Comparison of ENCODE assay signal across 2 cellular contexts in genomic region chr14:103869406-103870143, GRCh38.
TF ChIP-seq lines count a peak whose summit lies in the region.

No MANE protein-coding gene starts in this region.

TF ChIP-seq in IMR-90, 13 proteins besides CTCF, POLR2A, EP300 and RAD21:
- TF ChIP-seq SMC3 (IDR thresholded peaks at IDR 0.05; ENCODE audit: low read depth, low read length): no peak
- TF ChIP-seq MAFK (IDR thresholded peaks at IDR 0.05; ENCODE audit: low read depth, low read length): no peak
- TF ChIP-seq ELK1 (IDR thresholded peaks at IDR 0.05; ENCODE audit: borderline replicate concordance, low read depth, low read length): no peak
- no peak for TF ChIP-seq CEBPB (IDR thresholded peaks at IDR 0.05; ENCODE audit: low read depth, low read length)
- TF ChIP-seq, protein P1, sequence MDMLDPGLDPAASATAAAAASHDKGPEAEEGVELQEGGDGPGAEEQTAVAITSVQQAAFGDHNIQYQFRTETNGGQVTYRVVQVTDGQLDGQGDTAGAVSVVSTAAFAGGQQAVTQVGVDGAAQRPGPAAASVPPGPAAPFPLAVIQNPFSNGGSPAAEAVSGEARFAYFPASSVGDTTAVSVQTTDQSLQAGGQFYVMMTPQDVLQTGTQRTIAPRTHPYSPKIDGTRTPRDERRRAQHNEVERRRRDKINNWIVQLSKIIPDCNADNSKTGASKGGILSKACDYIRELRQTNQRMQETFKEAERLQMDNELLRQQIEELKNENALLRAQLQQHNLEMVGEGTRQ (IDR thresholded peaks at IDR 0.05; ENCODE audit: low read depth, low read length): no peak
- no peak for TF ChIP-seq FOS (IDR thresholded peaks at IDR 0.05; ENCODE audit: low read depth, low read length)
- no peak for TF ChIP-seq BHLHE40 (IDR thresholded peaks at IDR 0.05; ENCODE audit: low read depth, low read length)
- no peak for TF ChIP-seq CHD1 (IDR thresholded peaks at IDR 0.05; ENCODE audit: low read depth, low read length)

TF ChIP-seq in H1, 55 proteins besides CTCF, POLR2A, EP300 and RAD21:
- no peak for TF ChIP-seq KDM1A (IDR thresholded peaks at IDR 0.05; ENCODE audit: borderline replicate concordance, low read length)
- TF ChIP-seq JUN (IDR thresholded peaks at IDR 0.05; ENCODE audit: low read depth, low read length): no peak
- TF ChIP-seq RBBP5 (IDR thresholded peaks at IDR 0.05; ENCODE audit: borderline replicate concordance, low read depth, low read length): no peak
- TF ChIP-seq CREB1 (IDR thresholded peaks at IDR 0.05): no peak
- TF ChIP-seq, protein P2, sequence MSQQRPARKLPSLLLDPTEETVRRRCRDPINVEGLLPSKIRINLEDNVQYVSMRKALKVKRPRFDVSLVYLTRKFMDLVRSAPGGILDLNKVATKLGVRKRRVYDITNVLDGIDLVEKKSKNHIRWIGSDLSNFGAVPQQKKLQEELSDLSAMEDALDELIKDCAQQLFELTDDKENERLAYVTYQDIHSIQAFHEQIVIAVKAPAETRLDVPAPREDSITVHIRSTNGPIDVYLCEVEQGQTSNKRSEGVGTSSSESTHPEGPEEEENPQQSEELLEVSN (IDR thresholded peaks at IDR 0.05): no peak
- no peak for TF ChIP-seq SAP30 (IDR thresholded peaks at IDR 0.05; ENCODE audit: insufficient read depth, insufficient replicate concordance, low read length)
- TF ChIP-seq FOSL1 (IDR thresholded peaks at IDR 0.05; ENCODE audit: insufficient read depth, low read depth, low read length): no peak
- TF ChIP-seq TCF12 (IDR thresholded peaks at IDR 0.05; ENCODE audit: low read depth, low read length): no peak
- no peak for TF ChIP-seq BCL11A (IDR thresholded peaks at IDR 0.05; ENCODE audit: low read depth in 2 of 2, low read length in 2 of 2)
- TF ChIP-seq BACH1 (IDR thresholded peaks at IDR 0.05; ENCODE audit: low read length): no peak
- TF ChIP-seq TAF1 (IDR thresholded peaks at IDR 0.05; ENCODE audit: low read depth, low read length): no peak
- TF ChIP-seq JUND (IDR thresholded peaks at IDR 0.05; ENCODE audit: low read length): no peak
- TF ChIP-seq, protein P3, sequence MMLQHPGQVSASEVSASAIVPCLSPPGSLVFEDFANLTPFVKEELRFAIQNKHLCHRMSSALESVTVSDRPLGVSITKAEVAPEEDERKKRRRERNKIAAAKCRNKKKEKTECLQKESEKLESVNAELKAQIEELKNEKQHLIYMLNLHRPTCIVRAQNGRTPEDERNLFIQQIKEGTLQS (IDR thresholded peaks at IDR 0.05; ENCODE audit: insufficient read depth, low read depth, low read length): no peak
- TF ChIP-seq CHD7 (IDR thresholded peaks at IDR 0.05; ENCODE audit: insufficient replicate concordance, low read length): no peak
- no peak for TF ChIP-seq SIN3A (conservative IDR thresholded peaks at IDR 0.05 in 1 of 2, IDR thresholded peaks at IDR 0.05 in 1 of 2; ENCODE audit: low read depth in 1 of 2, low read length in 2 of 2)
- no peak for TF ChIP-seq SIX5 (IDR thresholded peaks at IDR 0.05; ENCODE audit: low read depth, low read length)
- TF ChIP-seq KDM4A (IDR thresholded peaks at IDR 0.05; ENCODE audit: low read depth, low read length, severe bottlenecking): no peak
- no peak for TF ChIP-seq POLR2AphosphoS5 (IDR thresholded peaks at IDR 0.05; ENCODE audit: low read depth, low read length)
